Comparison of ENCODE assay signal across 24 cellular contexts in the genomic region with DNA sequence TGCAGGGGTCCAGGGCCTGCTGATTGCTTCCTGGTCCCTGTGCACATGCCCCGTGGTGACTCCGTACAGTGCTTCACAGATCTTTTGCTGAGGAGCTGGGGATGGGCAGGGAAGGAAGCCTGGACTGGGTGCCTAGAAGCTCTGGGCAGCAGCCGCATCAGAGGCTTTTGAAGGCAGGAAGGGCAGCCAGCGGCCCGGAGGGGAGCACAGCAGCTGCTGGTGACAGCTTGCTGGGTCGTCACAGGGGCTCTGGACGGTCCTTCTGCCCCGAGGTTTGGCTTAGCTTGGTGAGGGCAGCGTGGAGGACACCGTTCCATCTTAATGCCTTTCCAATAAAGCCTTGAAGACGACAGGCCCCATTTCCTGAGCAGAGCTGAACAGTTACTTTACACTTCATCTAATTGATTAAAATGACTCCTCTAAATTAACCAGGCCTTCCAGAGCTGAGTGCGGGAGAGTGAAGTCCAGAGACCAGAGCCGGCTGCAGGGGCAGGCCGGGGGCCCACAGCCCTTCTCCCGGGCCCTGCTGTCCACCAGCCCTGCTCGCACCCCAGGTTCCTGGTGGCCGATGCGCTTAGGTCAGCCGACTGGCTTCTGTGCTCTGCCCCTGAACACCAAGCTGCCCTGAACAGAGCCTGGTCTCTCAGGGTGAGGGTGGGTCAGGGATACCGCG. TPM values are rescaled to one million over a fixed set of nuclear protein-coding genes. Genes with fewer than 3 reads are reported as not detected.
DNase-seq lines count a peak whose midpoint lies in the region; ATAC-seq and TF ChIP-seq lines count a peak whose summit lies in the region.
"Had no signal": no experiment of that assay in that cellular context is flagged by ENCODE, and none has a peak within 500 bp of the region (broad histone marks: within the 10 kb centered on the region; RNA-seq: fewer than 3 reads in every experiment).

No MANE protein-coding gene starts in this region.

- DNase-seq in activated T-cell treated with anti-CD3 and anti-CD28 coated beads, Interleukin-2, amount 50 U/mL, for 24 hours = no peak
- no peak for DNase-seq in activated T-cell treated with anti-CD3 and anti-CD28 coated beads, Interleukin-2, amount 50 U/mL, for 72 hours
- DNase-seq in NCI-H524 treated with DMSO at 0.1 percent for 48 hours (lab: John Stamatoyannopoulos, UW) (peak; percentile 26), glutamatergic neuron (no peak), osteoblast (ENCODE audit: insufficient read length, low spot score, missing footprints) (peak; percentile 47), T-helper 1 cell (no peak)
- DNase-seq: CD4-positive, alpha-beta T cell; DMS79; EL; GDM1; GOT3; KBM-7; MV-4-11; NCI-H1105; NCI-H1436 treated with DMSO at 0.1 percent for 48 hours; NCI-H446 treated with DMSO at 0.1 percent for 48 hours; NCI-H526 treated with DMSO at 0.1 percent for 48 hours; Right ventricle myocardium superior; RPMI8226 had no signal

- no peaks in the 10 kb centered on the region for H3K79me2 ChIP-seq in osteoblast (ENCODE audit: insufficient read depth, low read length)

- TF ChIP-seq CTCF in glutamatergic neuron (IDR thresholded peaks at IDR 0.05; ENCODE audit: partially characterized antibody, unreplicated experiment) (no peak), osteoblast (IDR thresholded peaks at IDR 0.05; ENCODE audit: extremely low read depth, low read depth, low read length) (no peak)

- no peak overlapping the region for H3K4me2 ChIP-seq in osteoblast (ENCODE audit: insufficient read depth, low read length)
- H3K4me2 ChIP-seq: BLaER1 treated with 17β-estradiol and CSF1 and Interleukin-3, amounts not matched to agents 10 nM and 100 nM had no signal

- no peaks in the 10 kb centered on the region for H3K27me3 Mint-ChIP-seq in activated T-cell treated with anti-CD3 and anti-CD28 coated beads, Interleukin-2, amount 50 U/mL, for 24 hours
- H3K27me3 Mint-ChIP-seq in activated T-cell treated with anti-CD3 and anti-CD28 coated beads, Interleukin-2, amount 50 U/mL, for 72 hours (ENCODE audit: low read depth) = no peaks in the 10 kb centered on the region
- peaks cover 12% of the 10 kb centered on the region for H3K27me3 Mint-ChIP-seq in glutamatergic neuron (ENCODE audit: unreplicated experiment)
- H3K27me3 Mint-ChIP-seq: CD4-positive, alpha-beta T cell had no signal

- H3K4me1 ChIP-seq in osteoblast (ENCODE audit: insufficient read depth, low read length) = peaks cover 37% of the 10 kb centered on the region

- no peaks in the 10 kb centered on the region for H3K27me3 ChIP-seq in osteoblast (ENCODE audit: insufficient read depth, low read length)
- H3K27me3 ChIP-seq: BLaER1 treated with 17β-estradiol and CSF1 and Interleukin-3, amounts not matched to agents 10 nM and 100 nM had no signal

- no peak overlapping the region for H3K27ac ChIP-seq in osteoblast (ENCODE audit: low read depth, low read length)
- H3K27ac ChIP-seq: BLaER1 treated with 17β-estradiol and CSF1 and Interleukin-3, amounts not matched to agents 10 nM and 100 nM had no signal

- no peak overlapping the region for H3K4me3 Mint-ChIP-seq in activated T-cell treated with anti-CD3 and anti-CD28 coated beads, Interleukin-2, amount 50 U/mL, for 24 hours
- H3K4me3 Mint-ChIP-seq in activated T-cell treated with anti-CD3 and anti-CD28 coated beads, Interleukin-2, amount 50 U/mL, for 72 hours = no peak overlapping the region
- no peak overlapping the region for H3K4me3 Mint-ChIP-seq in glutamatergic neuron (ENCODE audit: unreplicated experiment)
- H3K4me3 Mint-ChIP-seq: CD4-positive, alpha-beta T cell had no signal

- H3K4me3 ChIP-seq in osteoblast (ENCODE audit: insufficient read depth, low read length) = no peak overlapping the region
- H3K4me3 ChIP-seq: BLaER1 treated with 17β-estradiol and CSF1 and Interleukin-3, amounts not matched to agents 10 nM and 100 nM; GM12878 had no signal

- no peaks in the 10 kb centered on the region for H3K4me1 Mint-ChIP-seq in activated T-cell treated with anti-CD3 and anti-CD28 coated beads, Interleukin-2, amount 50 U/mL, for 24 hours (ENCODE audit: low read depth)
- H3K4me1 Mint-ChIP-seq in activated T-cell treated with anti-CD3 and anti-CD28 coated beads, Interleukin-2, amount 50 U/mL, for 72 hours (ENCODE audit: low read depth) = peaks cover 5% of the 10 kb centered on the region
- H3K4me1 Mint-ChIP-seq in glutamatergic neuron (ENCODE audit: low read depth, unreplicated experiment) = peaks cover 26% of the 10 kb centered on the region

- peaks cover 24% of the 10 kb centered on the region for H3K36me3 Mint-ChIP-seq in activated T-cell treated with anti-CD3 and anti-CD28 coated beads, Interleukin-2, amount 50 U/mL, for 24 hours (ENCODE audit: low read depth)
- peaks cover 8 to 24% of the 10 kb centered on the region in 2 donors for H3K36me3 Mint-ChIP-seq in activated T-cell treated with anti-CD3 and anti-CD28 coated beads, Interleukin-2, amount 50 U/mL, for 72 hours (ENCODE audit: insufficient read depth in 2 of 2)
- no peaks in the 10 kb centered on the region for H3K36me3 Mint-ChIP-seq in glutamatergic neuron (ENCODE audit: unreplicated experiment)

- no peaks in the 10 kb centered on the region for H3K36me3 ChIP-seq in osteoblast (ENCODE audit: insufficient read depth, low read length)

- no peaks in the 10 kb centered on the region for H4K20me1 ChIP-seq in osteoblast (ENCODE audit: insufficient read depth, low read length)

- H3K9me3 Mint-ChIP-seq in activated T-cell treated with anti-CD3 and anti-CD28 coated beads, Interleukin-2, amount 50 U/mL, for 24 hours = no peaks in the 10 kb centered on the region
- H3K9me3 Mint-ChIP-seq in activated T-cell treated with anti-CD3 and anti-CD28 coated beads, Interleukin-2, amount 50 U/mL, for 72 hours = no peaks in the 10 kb centered on the region
- H3K9me3 Mint-ChIP-seq in glutamatergic neuron (ENCODE audit: unreplicated experiment) = no peaks in the 10 kb centered on the region
- H3K9me3 Mint-ChIP-seq: CD4-positive, alpha-beta T cell had no signal

- no peak for ATAC-seq in activated T-cell treated with anti-CD3 and anti-CD28 coated beads, Interleukin-2, amount 50 U/mL, for 72 hours (replicated peaks in 1 of 2)
- ATAC-seq in HG02973 (IDR thresholded peaks at IDR 0.05; ENCODE audit: unreplicated experiment) (no peak), HG03457 (IDR thresholded peaks at IDR 0.05; ENCODE audit: unreplicated experiment) (no peak)
- ATAC-seq: GM12878, HCT116 had no signal

- no peak overlapping the region for H2AFZ ChIP-seq in osteoblast (ENCODE audit: low read length)

- H3K9me3 ChIP-seq in osteoblast (ENCODE audit: low read depth, low read length) = no peaks in the 10 kb centered on the region
- H3K9me3 ChIP-seq: BLaER1 treated with 17β-estradiol and CSF1 and Interleukin-3, amounts not matched to agents 10 nM and 100 nM had no signal

- H3K27ac Mint-ChIP-seq in activated T-cell treated with anti-CD3 and anti-CD28 coated beads, Interleukin-2, amount 50 U/mL, for 24 hours = peak overlapping the region; percentile 18
- no peak overlapping the region for H3K27ac Mint-ChIP-seq in activated T-cell treated with anti-CD3 and anti-CD28 coated beads, Interleukin-2, amount 50 U/mL, for 72 hours
- peak overlapping the region; percentile 64 for H3K27ac Mint-ChIP-seq in glutamatergic neuron (ENCODE audit: unreplicated experiment)
- H3K27ac Mint-ChIP-seq: CD4-positive, alpha-beta T cell had no signal

RNA-seq across cellular contexts. Expression of a gene that starts 43.4 kb away (rescaled TPM):
- 100 to 1,000 TPM; 222 to 233 TPM for total RNA-seq in activated T-cell treated with anti-CD3 and anti-CD28 coated beads, Interleukin-2, amount 50 U/mL, for 72 hours
- total RNA-seq in glutamatergic neuron (ENCODE audit: unreplicated experiment) (21.2 TPM), osteoblast (4.3 and 7.4 TPM in 2 replicates)

Comparison
In these comparisons a context has a peak if more than half of its experiments do, and no peak if none do; other contexts are left out.
1. DNase-seq: peak in NCI-H524 treated with DMSO at 0.1 percent for 48 hours (single experiment) and osteoblast (single experiment); none in activated T-cell treated with anti-CD3 and anti-CD28 coated beads, Interleukin-2, amount 50 U/mL, for 24 hours (single experiment), activated T-cell treated with anti-CD3 and anti-CD28 coated beads, Interleukin-2, amount 50 U/mL, for 72 hours (0 of 2), glutamatergic neuron (single experiment) and T-helper 1 cell (0 of 5).
2. RNA of a gene that starts 43.4 kb away (total RNA-seq): 222 to 233 TPM in activated T-cell treated with anti-CD3 and anti-CD28 coated beads, Interleukin-2, amount 50 U/mL, for 72 hours; 21.2 TPM in glutamatergic neuron (single experiment) and 4.3 to 7.4 TPM in osteoblast; every median in the first group is over 10 times any median in the second.